ENCODE assay signal across 9 cellular contexts in the genomic region with DNA sequence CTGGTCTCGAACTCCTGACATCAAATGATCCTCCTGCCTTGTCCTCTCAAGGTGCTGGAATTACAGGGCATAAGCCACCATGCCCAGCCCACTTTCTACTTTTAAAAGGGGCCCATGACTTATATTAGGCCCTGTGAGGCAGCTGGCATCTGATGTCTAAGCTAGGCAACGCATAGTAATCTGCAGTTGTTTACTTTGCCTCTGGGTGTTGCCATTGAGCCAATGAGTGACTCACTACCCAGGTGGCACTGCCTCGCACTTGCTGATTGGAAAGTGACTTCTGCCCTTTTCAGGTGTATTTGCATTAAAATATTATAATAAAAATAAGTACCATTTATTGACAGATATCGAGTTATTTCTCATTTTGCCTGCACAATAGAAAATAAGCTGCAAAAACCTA.
DNase-seq lines count a peak whose midpoint lies in the region; ATAC-seq and TF ChIP-seq lines count a peak whose summit lies in the region.
"Had no signal": no experiment of that assay in that cellular context is flagged by ENCODE, and none has a peak within 500 bp of the region (broad histone marks: within the 10 kb centered on the region; RNA-seq: fewer than 3 reads in every experiment).

No MANE protein-coding gene starts in this region.

- POLR2A ChIA-PET in naive thymus-derived CD4-positive, alpha-beta T cell (lab: Charles Lee): no interaction called here

- no peak overlapping the region for H3K27ac Mint-ChIP-seq in naive thymus-derived CD4-positive, alpha-beta T cell

- H3K36me3 Mint-ChIP-seq in naive thymus-derived CD4-positive, alpha-beta T cell: no peaks in the 10 kb centered on the region

- no peaks in the 10 kb centered on the region for H3K36me3 ChIP-seq in naive thymus-derived CD4-positive, alpha-beta T cell (ENCODE audit: control insufficient read depth in 2 of 3, insufficient read depth in 3 of 3, low read length in 3 of 3)
- H3K36me3 ChIP-seq: cardiac muscle cell had no signal

- H3K27ac ChIP-seq in naive thymus-derived CD4-positive, alpha-beta T cell (ENCODE audit: low read depth, low read length): no peak overlapping the region
- H3K27ac ChIP-seq: cardiac muscle cell had no signal

- no peaks in the 10 kb centered on the region for H3K9me3 ChIP-seq in naive thymus-derived CD4-positive, alpha-beta T cell (ENCODE audit: control insufficient read depth in 2 of 3, low read length in 3 of 3)

- H3K4me3 Mint-ChIP-seq in naive thymus-derived CD4-positive, alpha-beta T cell: no peak overlapping the region

- H3K4me1 ChIP-seq in naive thymus-derived CD4-positive, alpha-beta T cell (ENCODE audit: control insufficient read depth in 2 of 2, insufficient read depth in 2 of 2, low read length in 2 of 2): peaks cover 9 to 14% of the 10 kb centered on the region in 2 donors

- no peak for TF ChIP-seq EP300 in Ishikawa (IDR thresholded peaks at IDR 0.05; ENCODE audit: borderline replicate concordance)

- peak; percentile 69 for DNase-seq in ACHN
- peak; percentile 6 for DNase-seq in activated CD4-positive, alpha-beta T cell treated with anti-CD3 and anti-CD28 coated beads, Interleukin-2, amount 50 U/mL, for 1 hour
- DNase-seq in naive thymus-derived CD4-positive, alpha-beta T cell: peak in 6 of 9 donors; percentile 10 to 37 (median 16)
- no peak for DNase-seq in GDM1 (lab: John Stamatoyannopoulos, UW)
- DNase-seq in Right ventricle myocardium superior: no peak

- ATAC-seq in naive thymus-derived CD4-positive, alpha-beta T cell: no peak
- ATAC-seq in HG03135 (IDR thresholded peaks at IDR 0.05; ENCODE audit: unreplicated experiment) (no peak), Right ventricle myocardium superior (ENCODE audit: poor library complexity) (no peak)

- peaks cover 0 to 3% (median 0%) of the 10 kb centered on the region in 5 donors for H3K27me3 Mint-ChIP-seq in naive thymus-derived CD4-positive, alpha-beta T cell

- intact Hi-C loops in naive thymus-derived CD4-positive, alpha-beta T cell (cut with micrococcal nuclease): loop anchor here in 1 of 2 donors (1.0 kb wide), 1 partner anchor 268 kb away; no protein-coding TSS in a partner anchor
- intact Hi-C loops in Right ventricle myocardium superior (cut with DNase I): no loop called here

- peaks cover 0 to 8% (median 0%) of the 10 kb centered on the region in 11 donors for H3K9me3 Mint-ChIP-seq in naive thymus-derived CD4-positive, alpha-beta T cell

- no peak overlapping the region for H3K4me3 ChIP-seq in naive thymus-derived CD4-positive, alpha-beta T cell (ENCODE audit: low read length)
- H3K4me3 ChIP-seq: cardiac muscle cell had no signal

- CTCF ChIA-PET in naive thymus-derived CD4-positive, alpha-beta T cell (lab: Charles Lee): interaction anchor here (0.6 to 2.0 kb wide), 5 partner anchors 14 to 87 kb away, joined by 3 to 5 read pairs (median 4); no protein-coding TSS in a partner anchor

- in situ Hi-C loops in ACHN (cut with HindIII; ENCODE audit: low pct_ligation_motif_present, low pct_unique_long_range_greater_than_20kb, low sequenced_read_pairs): no loop called here

- peak; percentile 69 for TF ChIP-seq RAD21 in Ishikawa (IDR thresholded peaks at IDR 0.05; ENCODE audit: low read depth)

- peaks cover 8 to 29% (median 22%) of the 10 kb centered on the region in 7 donors for H3K4me1 Mint-ChIP-seq in naive thymus-derived CD4-positive, alpha-beta T cell

- TF ChIP-seq CTCF in GM12872 (IDR thresholded peaks at IDR 0.05; ENCODE audit: insufficient read depth, low read depth, low read length): peak; percentile 65

- H3K27me3 ChIP-seq in naive thymus-derived CD4-positive, alpha-beta T cell (ENCODE audit: control insufficient read depth in 2 of 2, insufficient read depth in 2 of 2, low read length in 2 of 2): no peaks in the 10 kb centered on the region
- H3K27me3 ChIP-seq: cardiac muscle cell had no signal

TF ChIP-seq in Ishikawa, 13 proteins besides CTCF, POLR2A, EP300 and RAD21:
- no peak for TF ChIP-seq FOXM1 (IDR thresholded peaks at IDR 0.05; ENCODE audit: borderline replicate concordance, low read depth)

Comparison
In these comparisons a context has a peak if more than half of its experiments do, and no peak if none do; other contexts are left out.
1. DNase-seq: peak in ACHN (single experiment), activated CD4-positive, alpha-beta T cell treated with anti-CD3 and anti-CD28 coated beads, Interleukin-2, amount 50 U/mL, for 1 hour (single experiment) and naive thymus-derived CD4-positive, alpha-beta T cell (6 of 9); none in GDM1 (single experiment) and Right ventricle myocardium superior (single experiment).